Comparison of ENCODE assay signal across 8 cellular contexts in the genomic region with DNA sequence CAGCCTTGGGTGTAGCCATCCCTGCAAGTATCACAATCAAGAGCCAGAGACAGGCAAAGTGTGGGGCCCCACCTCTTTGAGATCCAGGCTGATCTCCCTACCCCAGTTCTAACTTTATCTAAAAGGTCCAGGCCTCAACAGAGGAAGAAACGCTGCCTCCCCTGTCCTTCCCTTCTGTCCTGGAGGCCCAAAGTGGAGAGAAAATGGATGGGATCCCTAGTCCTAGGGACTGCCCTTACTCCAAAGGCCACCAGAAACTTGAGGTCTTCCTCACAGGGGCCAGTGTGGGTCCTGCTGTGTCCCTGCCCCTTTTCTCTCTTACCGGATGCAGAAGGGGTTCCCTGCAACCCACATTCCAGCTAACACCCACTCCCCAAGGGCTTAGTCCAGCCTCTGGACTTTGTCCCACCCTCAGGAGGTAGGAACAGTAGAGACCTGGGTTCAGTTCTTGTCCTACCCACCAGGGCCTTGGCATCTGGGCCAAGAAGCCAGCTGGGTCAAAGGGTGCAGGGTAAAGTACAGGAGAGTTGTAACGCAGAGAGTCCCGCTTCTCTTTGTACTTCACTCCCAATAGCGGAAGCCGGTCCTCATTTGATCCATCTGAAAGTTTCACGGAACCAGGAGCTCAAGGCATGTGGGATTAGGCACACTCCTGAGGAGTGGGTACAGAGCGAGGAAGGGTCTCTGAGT. TPM values are rescaled to one million over a fixed set of nuclear protein-coding genes. Genes with fewer than 3 reads are reported as not detected.
A peak's percentile ranks its signal among the peaks of the same experiment; 100 is the strongest.
DNase-seq lines count a peak whose midpoint lies in the region; TF ChIP-seq lines count a peak whose summit lies in the region.

No MANE protein-coding gene starts in this region.

- peak overlapping the region; percentile 86 to 95 (median 91) for H3K4me3 Mint-ChIP-seq in CD8-positive, alpha-beta memory T cell
- peak overlapping the region; percentile 94 for H3K4me3 Mint-ChIP-seq in neural crest cell

- no peaks in the 10 kb centered on the region for H3K36me3 ChIP-seq in CD8-positive, alpha-beta memory T cell (ENCODE audit: insufficient read depth, low read length)
- peaks cover 10% of the 10 kb centered on the region for H3K36me3 ChIP-seq in effector memory CD4-positive, alpha-beta T cell (ENCODE audit: control insufficient read depth, insufficient read depth, low read length)

- peaks cover 61 to 74% (median 66%) of the 10 kb centered on the region in 3 donors for H3K4me1 Mint-ChIP-seq in CD8-positive, alpha-beta memory T cell
- H3K4me1 Mint-ChIP-seq in neural crest cell, result peaks cover 64% of the 10 kb centered on the region

- DNase-seq in CD8-positive, alpha-beta memory T cell, result no peak
- DNase-seq in NAMALWA (ENCODE audit: low spot score) (peak; percentile 55), neural crest cell (ENCODE audit: low read depth, low spot score) (no peak), NCI-H69 (lab: John Stamatoyannopoulos, UW) (no peak), mesenteric fat pad (ENCODE audit: low spot score) (no peak), NCI-H226 (no peak), NCI-H774 (lab: John Stamatoyannopoulos, UW) (no peak)
- DNase-seq in effector memory CD4-positive, alpha-beta T cell, result no peak

- H3K9me3 Mint-ChIP-seq in CD8-positive, alpha-beta memory T cell, result no peaks in the 10 kb centered on the region
- H3K9me3 Mint-ChIP-seq in neural crest cell, result no peaks in the 10 kb centered on the region

- H3K9me3 ChIP-seq in CD8-positive, alpha-beta memory T cell (ENCODE audit: low read length), result no peaks in the 10 kb centered on the region
- H3K9me3 ChIP-seq in effector memory CD4-positive, alpha-beta T cell (ENCODE audit: control insufficient read depth, low read length), result no peaks in the 10 kb centered on the region

- no peaks in the 10 kb centered on the region for H3K27me3 Mint-ChIP-seq in CD8-positive, alpha-beta memory T cell
- no peaks in the 10 kb centered on the region for H3K27me3 Mint-ChIP-seq in neural crest cell (ENCODE audit: low read depth)

- TF ChIP-seq CTCF in neural crest cell (conservative IDR thresholded peaks at IDR 0.05), result no peak

- peaks cover 0 to 23% (median 3%) of the 10 kb centered on the region in 3 donors for H3K36me3 Mint-ChIP-seq in CD8-positive, alpha-beta memory T cell
- H3K36me3 Mint-ChIP-seq in neural crest cell (ENCODE audit: low read depth), result peaks cover 8% of the 10 kb centered on the region

- H3K27ac ChIP-seq in CD8-positive, alpha-beta memory T cell (ENCODE audit: low read depth, low read length), result peak overlapping the region; percentile 77
- peak overlapping the region; percentile 77 for H3K27ac ChIP-seq in effector memory CD4-positive, alpha-beta T cell (ENCODE audit: insufficient read depth, low read length, poor library complexity, severe bottlenecking)

- CTCF ChIA-PET in CD8-positive, alpha-beta memory T cell (lab: Charles Lee), result interaction anchor here (4.0 kb wide), 1 partner anchor 24 kb away, joined by 16 read pairs; no protein-coding TSS in a partner anchor

- peaks cover 59% of the 10 kb centered on the region for H3K4me1 ChIP-seq in CD8-positive, alpha-beta memory T cell (ENCODE audit: insufficient read depth, low read length)
- H3K4me1 ChIP-seq in effector memory CD4-positive, alpha-beta T cell (ENCODE audit: control insufficient read depth, insufficient read depth, low read length, poor library complexity, severe bottlenecking), result peaks cover 56% of the 10 kb centered on the region

- H3K27ac Mint-ChIP-seq in CD8-positive, alpha-beta memory T cell, result peak overlapping the region; percentile 89 to 99 (median 96)
- peak overlapping the region; percentile 62 for H3K27ac Mint-ChIP-seq in neural crest cell (ENCODE audit: unreplicated experiment)

- no peaks in the 10 kb centered on the region for H3K27me3 ChIP-seq in CD8-positive, alpha-beta memory T cell (ENCODE audit: insufficient read depth, low read length, poor library complexity, severe bottlenecking)
- no peaks in the 10 kb centered on the region for H3K27me3 ChIP-seq in effector memory CD4-positive, alpha-beta T cell (replicated peaks; ENCODE audit: control insufficient read depth, insufficient read depth, low read length, poor library complexity, severe bottlenecking)

- H3K4me3 ChIP-seq in CD8-positive, alpha-beta memory T cell (ENCODE audit: low read length), result peak overlapping the region; percentile 57
- peak overlapping the region; percentile 95 for H3K4me3 ChIP-seq in effector memory CD4-positive, alpha-beta T cell (ENCODE audit: insufficient read depth, low read depth, low read length, poor library complexity, severe bottlenecking)

- POLR2A ChIA-PET in CD8-positive, alpha-beta memory T cell (lab: Charles Lee), result interaction anchor here (0.6 kb wide), 1 partner anchor 124 kb away, joined by 4 read pairs; no protein-coding TSS in a partner anchor

RNA-seq across cellular contexts. Expression of a gene that starts 1.9 kb away (rescaled TPM):
- total RNA-seq in CD8-positive, alpha-beta memory T cell, result 100 to 1,000 TPM; 297 to 299 TPM
- polyA plus RNA-seq in CD8-positive, alpha-beta memory T cell, result 46.0 TPM
- total RNA-seq in neural crest cell, result 294 and 304 TPM in 2 replicates
- total RNA-seq in mesenteric fat pad, result 154 TPM

RNA-seq across cellular contexts. Expression of a gene that starts 8.7 kb away (rescaled TPM):
- 100 to 1,000 TPM; 122 to 131 TPM for total RNA-seq in CD8-positive, alpha-beta memory T cell
- polyA plus RNA-seq in CD8-positive, alpha-beta memory T cell, result 92.2 TPM
- total RNA-seq in neural crest cell (37.3 and 49.3 TPM in 2 replicates), mesenteric fat pad (89.6 TPM)

RNA-seq across cellular contexts. Expression of a gene that starts 17.8 kb away (rescaled TPM):
- 100 to 1,000 TPM; 106 to 111 TPM for total RNA-seq in CD8-positive, alpha-beta memory T cell
- 45.9 TPM for polyA plus RNA-seq in CD8-positive, alpha-beta memory T cell
- total RNA-seq in neural crest cell, result 99.8 and 102 TPM in 2 replicates
- 64.4 TPM for total RNA-seq in mesenteric fat pad

RNA-seq across cellular contexts. Expression of a gene that starts 21.0 kb away (rescaled TPM):
- total RNA-seq in CD8-positive, alpha-beta memory T cell, result 10 to 100 TPM; 69.4 to 75.9 TPM
- 25.0 TPM for polyA plus RNA-seq in CD8-positive, alpha-beta memory T cell
- 47.0 and 52.7 TPM in 2 replicates for total RNA-seq in neural crest cell
- 24.4 TPM for total RNA-seq in mesenteric fat pad

RNA-seq across cellular contexts. Expression of a gene that starts 21.3 kb away (rescaled TPM):
- 10 to 100 TPM; 29.6 to 29.7 TPM for total RNA-seq in CD8-positive, alpha-beta memory T cell
- polyA plus RNA-seq in CD8-positive, alpha-beta memory T cell, result 4.2 TPM
- total RNA-seq in neural crest cell (30.4 and 33.0 TPM in 2 replicates), mesenteric fat pad (20.0 TPM)
